ENCODE assay signal across 21 cellular contexts in the genomic region with DNA sequence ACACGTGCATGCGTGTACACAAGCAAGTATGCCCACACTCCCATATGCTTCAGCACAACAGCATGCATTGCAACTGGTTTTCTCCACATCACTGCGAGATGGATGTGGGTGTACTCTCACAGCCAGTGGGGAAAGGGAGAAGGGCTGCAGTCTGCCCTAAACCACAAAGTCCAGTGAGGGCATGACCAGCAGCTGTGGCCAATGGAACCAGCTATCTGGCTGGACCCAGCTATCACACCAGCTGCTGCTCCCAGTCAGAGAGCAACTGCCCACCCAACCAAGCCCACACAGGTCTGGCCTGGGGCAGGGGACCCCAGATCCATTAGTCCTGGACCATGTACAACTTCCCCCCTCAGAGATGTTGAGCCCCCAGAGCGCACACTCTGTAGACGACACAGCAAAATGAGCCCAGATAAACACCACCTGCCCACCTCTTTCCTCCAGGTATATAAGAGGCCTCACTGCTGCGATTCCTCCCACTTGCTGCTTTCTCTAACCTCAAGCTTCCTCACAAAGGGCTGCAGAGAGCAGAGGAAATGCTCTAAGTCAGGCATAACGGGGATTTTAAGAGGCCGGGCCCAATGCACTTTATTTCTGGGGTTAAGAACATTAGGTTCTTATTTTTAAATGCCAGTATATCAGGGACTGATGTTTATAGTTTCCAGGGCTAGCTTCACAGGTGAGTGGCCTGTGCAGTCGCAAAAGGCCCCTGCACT. TPM values are rescaled to one million over a fixed set of nuclear protein-coding genes. Genes with fewer than 3 reads are reported as not detected.
DNase-seq lines count a peak whose midpoint lies in the region; ATAC-seq, FAIRE-seq and TF ChIP-seq lines count a peak whose summit lies in the region.
"Had no signal": no experiment of that assay in that cellular context is flagged by ENCODE, and none has a peak within 500 bp of the region (broad histone marks: within the 10 kb centered on the region; RNA-seq: fewer than 3 reads in every experiment).

No MANE protein-coding gene starts in this region.

- H3K4me2 ChIP-seq in osteoblast (ENCODE audit: insufficient read depth, low read length), result no peak overlapping the region

- no peak overlapping the region for H3K27ac Mint-ChIP-seq in activated CD8-positive, alpha-beta T cell treated with anti-CD3 and anti-CD28 coated beads, Interleukin-2, amount 10 ng/mL, durations not matched to agents 7 days and 5 days
- no peak overlapping the region for H3K27ac Mint-ChIP-seq in stimulated activated effector memory CD8-positive, alpha-beta T cell treated with anti-CD3 and anti-CD28 coated beads, Interleukin-12 subunit alpha, Interleukin-12 subunit beta, amount 100 ng/mL, for 72 hours
- H3K27ac Mint-ChIP-seq: activated naive CD4-positive, alpha-beta T cell treated with anti-CD3 and anti-CD28 coated beads, Interleukin-2, amount 10 ng/mL, durations not matched to agents 7 days and 5 days; T-helper 17 cell had no signal

- no peaks in the 10 kb centered on the region for H3K27me3 ChIP-seq in osteoblast (ENCODE audit: insufficient read depth, low read length)
- H3K27me3 ChIP-seq: tibial artery had no signal

- H3K27ac ChIP-seq in osteoblast (ENCODE audit: low read depth, low read length), result no peak overlapping the region
- H3K27ac ChIP-seq: tibial artery, WERI-Rb-1 had no signal

- peaks cover 7% of the 10 kb centered on the region for H3K4me1 Mint-ChIP-seq in activated CD8-positive, alpha-beta T cell treated with anti-CD3 and anti-CD28 coated beads, Interleukin-2, amount 10 ng/mL, durations not matched to agents 7 days and 5 days (ENCODE audit: low read depth)
- peaks cover 5% of the 10 kb centered on the region for H3K4me1 Mint-ChIP-seq in stimulated activated effector memory CD8-positive, alpha-beta T cell treated with anti-CD3 and anti-CD28 coated beads, Interleukin-12 subunit alpha, Interleukin-12 subunit beta, amount 100 ng/mL, for 72 hours
- H3K4me1 Mint-ChIP-seq: activated naive CD4-positive, alpha-beta T cell treated with anti-CD3 and anti-CD28 coated beads, Interleukin-2, amount 10 ng/mL, durations not matched to agents 7 days and 5 days; CD8-positive, alpha-beta memory T cell had no signal

- POLR2A ChIA-PET in activated CD8-positive, alpha-beta T cell treated with anti-CD3 and anti-CD28 coated beads, Interleukin-2, amount 10 ng/mL, durations not matched to agents 7 days and 5 days (lab: Charles Lee), result no interaction called here

- no peaks in the 10 kb centered on the region for H3K27me3 Mint-ChIP-seq in activated CD8-positive, alpha-beta T cell treated with anti-CD3 and anti-CD28 coated beads, Interleukin-2, amount 10 ng/mL, durations not matched to agents 7 days and 5 days (ENCODE audit: low read depth)

- FAIRE-seq in GM12891 (lab: Jason Lieb, UNC) (peak; percentile 28), HTR-8/SVneo (lab: Jason Lieb, UNC) (no peak)
- FAIRE-seq: colon had no signal

- H3K79me2 ChIP-seq in osteoblast (ENCODE audit: insufficient read depth, low read length), result peaks cover 84% of the 10 kb centered on the region

- TF ChIP-seq CTCF in osteoblast (IDR thresholded peaks at IDR 0.05; ENCODE audit: extremely low read depth, low read depth, low read length), result no peak

- DNase-seq in GM12891 (ENCODE audit: insufficient read length, low spot score) (no peak), osteoblast (ENCODE audit: insufficient read length, low spot score, missing footprints) (peak; percentile 30), epidermal melanocyte (ENCODE audit: insufficient read length, low spot score) (no peak), HTR-8/SVneo (ENCODE audit: insufficient read length, low spot score) (no peak)
- no peak for DNase-seq in activated CD8-positive, alpha-beta T cell treated with anti-CD3 and anti-CD28 coated beads, Interleukin-2, amount 10 ng/mL, durations not matched to agents 7 days and 5 days
- DNase-seq in stimulated activated effector memory CD8-positive, alpha-beta T cell treated with anti-CD3 and anti-CD28 coated beads, Interleukin-12 subunit alpha, Interleukin-12 subunit beta, amount 100 ng/mL, for 72 hours (ENCODE audit: low spot score in 2 of 2), result no peak
- DNase-seq: activated CD4-positive, alpha-beta T cell treated with anti-CD3 and anti-CD28 coated beads, Interleukin-2, amount 50 U/mL, for 4 hours; activated naive CD4-positive, alpha-beta T cell treated with anti-CD3 and anti-CD28 coated beads, Interleukin-2, amount 10 ng/mL, durations not matched to agents 7 days and 5 days; CD8-positive, alpha-beta memory T cell; glutamatergic neuron; HCEC 1CT; NCI-H1436; NCI-H2171 treated with DMSO at 0.1 percent for 48 hours; NCI-H526 treated with DMSO at 0.1 percent for 48 hours; SHP77 treated with DMSO at 0.1 percent for 48 hours; T-helper 17 cell; tibial artery; WERI-Rb-1 had no signal

- no peaks in the 10 kb centered on the region for H3K9me3 ChIP-seq in osteoblast (ENCODE audit: low read depth, low read length)
- H3K9me3 ChIP-seq: tibial artery had no signal

- H3K4me3 Mint-ChIP-seq in activated CD8-positive, alpha-beta T cell treated with anti-CD3 and anti-CD28 coated beads, Interleukin-2, amount 10 ng/mL, durations not matched to agents 7 days and 5 days, result no peak overlapping the region
- no peak overlapping the region for H3K4me3 Mint-ChIP-seq in stimulated activated effector memory CD8-positive, alpha-beta T cell treated with anti-CD3 and anti-CD28 coated beads, Interleukin-12 subunit alpha, Interleukin-12 subunit beta, amount 100 ng/mL, for 72 hours
- H3K4me3 Mint-ChIP-seq: activated naive CD4-positive, alpha-beta T cell treated with anti-CD3 and anti-CD28 coated beads, Interleukin-2, amount 10 ng/mL, durations not matched to agents 7 days and 5 days; CD8-positive, alpha-beta memory T cell; T-helper 17 cell had no signal

- no peaks in the 10 kb centered on the region for H3K9me3 Mint-ChIP-seq in activated CD8-positive, alpha-beta T cell treated with anti-CD3 and anti-CD28 coated beads, Interleukin-2, amount 10 ng/mL, durations not matched to agents 7 days and 5 days (ENCODE audit: insufficient read depth)
- no peaks in the 10 kb centered on the region for H3K9me3 Mint-ChIP-seq in stimulated activated effector memory CD8-positive, alpha-beta T cell treated with anti-CD3 and anti-CD28 coated beads, Interleukin-12 subunit alpha, Interleukin-12 subunit beta, amount 100 ng/mL, for 72 hours
- H3K9me3 Mint-ChIP-seq: activated naive CD4-positive, alpha-beta T cell treated with anti-CD3 and anti-CD28 coated beads, Interleukin-2, amount 10 ng/mL, durations not matched to agents 7 days and 5 days; CD8-positive, alpha-beta memory T cell had no signal

- no peak overlapping the region for H3K4me3 ChIP-seq in osteoblast (ENCODE audit: insufficient read depth, low read length)
- H3K4me3 ChIP-seq: tibial artery had no signal

- H3K4me1 ChIP-seq in osteoblast (ENCODE audit: insufficient read depth, low read length), result peaks cover 35% of the 10 kb centered on the region

- H3K36me3 Mint-ChIP-seq in activated CD8-positive, alpha-beta T cell treated with anti-CD3 and anti-CD28 coated beads, Interleukin-2, amount 10 ng/mL, durations not matched to agents 7 days and 5 days (ENCODE audit: low read depth), result no peaks in the 10 kb centered on the region
- no peaks in the 10 kb centered on the region for H3K36me3 Mint-ChIP-seq in stimulated activated effector memory CD8-positive, alpha-beta T cell treated with anti-CD3 and anti-CD28 coated beads, Interleukin-12 subunit alpha, Interleukin-12 subunit beta, amount 100 ng/mL, for 72 hours
- H3K36me3 Mint-ChIP-seq: activated naive CD4-positive, alpha-beta T cell treated with anti-CD3 and anti-CD28 coated beads, Interleukin-2, amount 10 ng/mL, durations not matched to agents 7 days and 5 days; CD8-positive, alpha-beta memory T cell had no signal

- H4K20me1 ChIP-seq in osteoblast (ENCODE audit: insufficient read depth, low read length), result peaks cover 7% of the 10 kb centered on the region

- no peak for TF ChIP-seq POLR2A in GM12891 (IDR thresholded peaks at IDR 0.05; ENCODE audit: low read depth, low read length)

- H3K36me3 ChIP-seq in osteoblast (ENCODE audit: insufficient read depth, low read length), result no peaks in the 10 kb centered on the region
- H3K36me3 ChIP-seq: tibial artery, WERI-Rb-1 had no signal

- H2AFZ ChIP-seq in osteoblast (ENCODE audit: low read length), result no peak overlapping the region

- CTCF ChIA-PET in activated CD8-positive, alpha-beta T cell treated with anti-CD3 and anti-CD28 coated beads, Interleukin-2, amount 10 ng/mL, durations not matched to agents 7 days and 5 days (lab: Charles Lee), result interaction anchor here (0.8 to 1.0 kb wide), 3 partner anchors 22 to 116 kb away, joined by 3 read pairs; no protein-coding TSS in a partner anchor

- ATAC-seq in HG02884 (IDR thresholded peaks at IDR 0.05; ENCODE audit: unreplicated experiment) (peak; percentile 60), GM19324 (IDR thresholded peaks at IDR 0.05; ENCODE audit: low FRiP score, unreplicated experiment) (no peak)
- peak; percentile 42 for ATAC-seq in activated CD8-positive, alpha-beta T cell treated with anti-CD3 and anti-CD28 coated beads, Interleukin-2, amount 10 ng/mL, durations not matched to agents 7 days and 5 days
- ATAC-seq in stimulated activated effector memory CD8-positive, alpha-beta T cell treated with anti-CD3 and anti-CD28 coated beads, Interleukin-12 subunit alpha, Interleukin-12 subunit beta, amount 100 ng/mL, for 72 hours, result no peak
- ATAC-seq: T-helper 17 cell had no signal

TF ChIP-seq in GM12891, 5 proteins besides CTCF, POLR2A, EP300 and RAD21:
- no peak for TF ChIP-seq POU2F2 (IDR thresholded peaks at IDR 0.05; ENCODE audit: low read depth, low read length)
- TF ChIP-seq SPI1 (IDR thresholded peaks at IDR 0.05; ENCODE audit: low read depth, low read length), result no peak
- TF ChIP-seq POLR2AphosphoS5 (IDR thresholded peaks at IDR 0.05; ENCODE audit: low read depth, low read length), result no peak
- no peak for TF ChIP-seq TAF1 (IDR thresholded peaks at IDR 0.05; ENCODE audit: low read depth, low read length)
- TF ChIP-seq PAX5 (IDR thresholded peaks at IDR 0.05; ENCODE audit: insufficient read depth, low read length, severe bottlenecking), result no peak

RNA-seq across cellular contexts. Expression of a gene that starts 38.9 kb away (rescaled TPM):
- polyA plus RNA-seq in GM12891 (2012; ENCODE audit: low read depth, missing spikeins), result 2.7 TPM
- under 1 TPM; 0.57 to 0.58 TPM for total RNA-seq in activated CD8-positive, alpha-beta T cell treated with anti-CD3 and anti-CD28 coated beads, Interleukin-2, amount 10 ng/mL, durations not matched to agents 7 days and 5 days
- 8.8 and 9.4 TPM in 2 replicates for total RNA-seq in osteoblast

Comparison
In these comparisons a context has a peak if more than half of its experiments do, and no peak if none do; other contexts are left out.
1. ATAC-seq: peak in HG02884 (single experiment) and activated CD8-positive, alpha-beta T cell treated with anti-CD3 and anti-CD28 coated beads, Interleukin-2, amount 10 ng/mL, durations not matched to agents 7 days and 5 days (single experiment); none in GM19324 (single experiment) and stimulated activated effector memory CD8-positive, alpha-beta T cell treated with anti-CD3 and anti-CD28 coated beads, Interleukin-12 subunit alpha, Interleukin-12 subunit beta, amount 100 ng/mL, for 72 hours (single experiment).